Comparison of ENCODE assay signal across 1 cellular context in genomic region chr10:26407406-26407969, GRCh38.
A peak's percentile ranks its signal among the peaks of the same experiment; 100 is the strongest.
TF ChIP-seq lines count a peak whose summit lies in the region.

No MANE protein-coding gene starts in this region.

TF ChIP-seq in A549, 52 proteins besides CTCF, POLR2A, EP300 and RAD21 (continued from another document):
- 0 out of 3 replicates have a peak, but pooled peaks have one; percentile 52 for TF ChIP-seq BCL3 (IDR thresholded peaks at IDR 0.05)
- TF ChIP-seq MAFK (IDR thresholded peaks at IDR 0.05; ENCODE audit: partially characterized antibody) = peak; percentile 78
- TF ChIP-seq HDAC2 (IDR thresholded peaks at IDR 0.05) = no peak
- TF ChIP-seq BHLHE40 (IDR thresholded peaks at IDR 0.05; ENCODE audit: low read depth, low read length) = no peak
- no peak for TF ChIP-seq E2F6 (IDR thresholded peaks at IDR 0.05; ENCODE audit: borderline replicate concordance, low read depth)
- TF ChIP-seq HOXA7 (CRISPR knock-in tag; IDR thresholded peaks at IDR 0.05) = no peak
